In the genomic region with DNA sequence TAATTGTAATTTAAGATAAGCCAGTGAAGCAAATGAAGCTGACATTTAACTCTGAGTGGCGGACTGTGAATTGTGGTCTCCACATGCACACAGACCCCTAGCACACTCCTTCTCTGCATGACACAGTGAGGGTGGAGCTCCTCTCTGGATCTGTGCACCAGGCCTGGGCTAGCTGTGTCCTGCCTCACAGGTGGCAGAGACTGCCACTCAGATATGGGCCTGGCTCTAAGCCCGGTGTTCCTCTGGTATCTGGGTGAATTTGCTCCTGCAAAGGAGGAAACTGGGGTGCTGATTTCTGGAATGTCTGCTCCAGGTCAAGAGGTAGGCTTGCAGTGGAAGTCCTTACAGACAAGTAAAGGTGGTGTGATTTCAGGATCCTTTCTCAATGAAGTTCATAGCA, we compare ENCODE assay signal across 17 cellular contexts.
DNase-seq lines count a peak whose midpoint lies in the region; ATAC-seq, FAIRE-seq and TF ChIP-seq lines count a peak whose summit lies in the region.
"Had no signal": no experiment of that assay in that cellular context is flagged by ENCODE, and none has a peak within 500 bp of the region (broad histone marks: within the 10 kb centered on the region; RNA-seq: fewer than 3 reads in every experiment).

No MANE protein-coding gene starts in this region.

- H3K9me3 ChIP-seq in small intestine (ENCODE audit: control insufficient read depth, low read depth): no peaks in the 10 kb centered on the region

- no peak overlapping the region for H3K27ac Mint-ChIP-seq in WTC11
- H3K27ac Mint-ChIP-seq in activated T-cell treated with anti-CD3 and anti-CD28 coated beads, Interleukin-2, amount 50 U/mL, for 24 hours: no peak overlapping the region
- H3K27ac Mint-ChIP-seq: CD14-positive monocyte had no signal

- H3K36me3 Mint-ChIP-seq in WTC11: no peaks in the 10 kb centered on the region
- H3K36me3 Mint-ChIP-seq in activated T-cell treated with anti-CD3 and anti-CD28 coated beads, Interleukin-2, amount 50 U/mL, for 24 hours (ENCODE audit: low read depth): no peaks in the 10 kb centered on the region

- CTCF ChIA-PET in WTC11 (lab: Charles Lee): no interaction called here

- TF ChIP-seq CTCF in WTC11 (IDR thresholded peaks at IDR 0.05): no peak

- H3K9me3 Mint-ChIP-seq in WTC11: peaks cover 13% of the 10 kb centered on the region
- peaks cover 29% of the 10 kb centered on the region for H3K9me3 Mint-ChIP-seq in activated T-cell treated with anti-CD3 and anti-CD28 coated beads, Interleukin-2, amount 50 U/mL, for 24 hours

- WGBS in small intestine, 3 donors: 16 to 75% (median 51%) methylated on average over 2 of the region's 2 CpGs

- FAIRE-seq in small intestine (lab: Jason Lieb, UNC): no peak
- FAIRE-seq: GM12878 had no signal

- no peak overlapping the region for H3K4me3 ChIP-seq in small intestine (ENCODE audit: low read depth in 1 of 2, low read length in 2 of 2)
- H3K4me3 ChIP-seq: BLaER1, GM12878 had no signal

- no peaks in the 10 kb centered on the region for H3K36me3 ChIP-seq in small intestine (ENCODE audit: control insufficient read depth in 2 of 2, insufficient read depth in 2 of 2, low read length in 2 of 2)
- H3K36me3 ChIP-seq: BLaER1 had no signal

- no peaks in the 10 kb centered on the region for H3K4me1 ChIP-seq in small intestine (ENCODE audit: control insufficient read depth in 2 of 2, insufficient read depth in 1 of 2, low read depth in 1 of 2, low read length in 1 of 2)
- H3K4me1 ChIP-seq: BLaER1 had no signal

- in situ Hi-C loops in G401 (cut with HindIII; ENCODE audit: low sequenced_read_pairs): no loop called here

- H3K4me3 Mint-ChIP-seq in WTC11: no peak overlapping the region
- no peak overlapping the region for H3K4me3 Mint-ChIP-seq in activated T-cell treated with anti-CD3 and anti-CD28 coated beads, Interleukin-2, amount 50 U/mL, for 24 hours
- H3K4me3 Mint-ChIP-seq: CD14-positive monocyte; CD4-positive, alpha-beta memory T cell had no signal

- H3K4me1 Mint-ChIP-seq in WTC11: peaks cover 15% of the 10 kb centered on the region
- no peaks in the 10 kb centered on the region for H3K4me1 Mint-ChIP-seq in activated T-cell treated with anti-CD3 and anti-CD28 coated beads, Interleukin-2, amount 50 U/mL, for 24 hours (ENCODE audit: low read depth)
- H3K4me1 Mint-ChIP-seq: CD4-positive, alpha-beta memory T cell had no signal

- POLR2A ChIA-PET in WTC11 (lab: Charles Lee): no interaction called here

- peak; percentile 41 for DNase-seq in G401 (ENCODE audit: low spot score)
- no peak for DNase-seq in WTC11 (ENCODE audit: low spot score)
- DNase-seq in small intestine: peak; percentile 51
- no peak for DNase-seq in SIG-M5 treated with dmso at 0.1 percent for 504 hours (lab: John Stamatoyannopoulos, UW; ENCODE audit: unreplicated experiment)
- no peak for DNase-seq in NCI-H774 (lab: John Stamatoyannopoulos, UW)
- DNase-seq in hepatic stellate cell (ENCODE audit: low spot score): no peak
- DNase-seq in activated T-cell treated with anti-CD3 and anti-CD28 coated beads, Interleukin-2, amount 50 U/mL, for 24 hours: no peak
- DNase-seq: 8988T; Calu3; CD4-positive, alpha-beta memory T cell; DMS79 treated with DMSO at 0.1 percent for 48 hours; HCEC 1CT had no signal

- no peak overlapping the region for H3K27ac ChIP-seq in small intestine (ENCODE audit: low read depth in 1 of 2, low read length in 1 of 2)
- H3K27ac ChIP-seq: BLaER1, HL-60 had no signal

- H3K27me3 ChIP-seq in small intestine (ENCODE audit: control insufficient read depth in 2 of 2, insufficient read depth in 2 of 2, low read length in 2 of 2): no peaks in the 10 kb centered on the region
- H3K27me3 ChIP-seq: BLaER1 had no signal

- peaks cover 13% of the 10 kb centered on the region for H3K27me3 Mint-ChIP-seq in WTC11 (ENCODE audit: low read depth)
- H3K27me3 Mint-ChIP-seq in activated T-cell treated with anti-CD3 and anti-CD28 coated beads, Interleukin-2, amount 50 U/mL, for 24 hours: no peaks in the 10 kb centered on the region

- ATAC-seq in WTC11 (peak; percentile 38; the same call in 1 of the 2 replicates), esophagus mucosa (peak; percentile 66)
- ATAC-seq: GM12878 had no signal

TF ChIP-seq in WTC11, 78 proteins besides CTCF, POLR2A, EP300 and RAD21 (continues in another document):
- TF ChIP-seq ZBTB21 (CRISPR knock-in tag; IDR thresholded peaks at IDR 0.05; ENCODE audit: borderline replicate concordance): no peak
- TF ChIP-seq ZNF416 (CRISPR knock-in tag; IDR thresholded peaks at IDR 0.05): no peak
- no peak for TF ChIP-seq MXD4 (CRISPR knock-in tag; IDR thresholded peaks at IDR 0.05; ENCODE audit: borderline replicate concordance)
- no peak for TF ChIP-seq MLX (CRISPR knock-in tag; IDR thresholded peaks at IDR 0.05)
- TF ChIP-seq E2F4 (CRISPR knock-in tag; IDR thresholded peaks at IDR 0.05; ENCODE audit: borderline replicate concordance, low read depth): no peak
- no peak for TF ChIP-seq HMGA2 (CRISPR knock-in tag; IDR thresholded peaks at IDR 0.05)
- TF ChIP-seq ESRRA (CRISPR knock-in tag; IDR thresholded peaks at IDR 0.05; ENCODE audit: borderline replicate concordance): no peak
- TF ChIP-seq, protein P1, sequence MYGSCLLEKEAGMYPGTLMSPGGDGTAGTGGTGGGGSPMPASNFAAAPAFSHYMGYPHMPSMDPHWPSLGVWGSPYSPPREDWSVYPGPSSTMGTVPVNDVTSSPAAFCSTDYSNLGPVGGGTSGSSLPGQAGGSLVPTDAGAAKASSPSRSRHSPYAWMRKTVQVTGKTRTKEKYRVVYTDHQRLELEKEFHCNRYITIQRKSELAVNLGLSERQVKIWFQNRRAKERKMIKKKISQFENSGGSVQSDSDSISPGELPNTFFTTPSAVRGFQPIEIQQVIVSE (CRISPR knock-in tag; IDR thresholded peaks at IDR 0.05; ENCODE audit: borderline replicate concordance): no peak
- no peak for TF ChIP-seq ZNF532 (CRISPR knock-in tag; IDR thresholded peaks at IDR 0.05; ENCODE audit: borderline replicate concordance)

Comparison
In these comparisons a context has a peak if more than half of its experiments do, and no peak if none do; other contexts are left out.
1. DNase-seq: peak in G401 (single experiment) and small intestine (single experiment); none in WTC11 (single experiment), SIG-M5 treated with dmso at 0.1 percent for 504 hours (single experiment), NCI-H774 (single experiment), hepatic stellate cell (single experiment) and activated T-cell treated with anti-CD3 and anti-CD28 coated beads, Interleukin-2, amount 50 U/mL, for 24 hours (single experiment).